In genomic region chr15:100901296-100901695, GRCh38 we compare ENCODE assay signal across 23 cellular contexts. TPM values are rescaled to one million over a fixed set of nuclear protein-coding genes. Genes with fewer than 3 reads are reported as not detected.
A peak's percentile ranks its signal among the peaks of the same experiment; 100 is the strongest.
DNase-seq lines count a peak whose midpoint lies in the region; ATAC-seq, FAIRE-seq and TF ChIP-seq lines count a peak whose summit lies in the region.
"Had no signal": no experiment of that assay in that cellular context is flagged by ENCODE, and none has a peak within 500 bp of the region (broad histone marks: within the 10 kb centered on the region; RNA-seq: fewer than 3 reads in every experiment).

No MANE protein-coding gene starts in this region.

- FAIRE-seq in HepG2 (lab: Jason Lieb, UNC) = no peak
- FAIRE-seq: bronchial epithelial cell, frontal cortex, GM12891 had no signal

- H3K27me3 ChIP-seq in A673 (replicated peaks; ENCODE audit: insufficient read depth, low read depth, low read length, poor library complexity) (no peaks in the 10 kb centered on the region), lower lobe of right lung (ENCODE audit: low read depth) (peaks cover 7% of the 10 kb centered on the region), rectal smooth muscle tissue (ENCODE audit: control insufficient read depth, insufficient read depth, low read length) (no peaks in the 10 kb centered on the region), HepG2 (ENCODE audit: control insufficient read depth in 1 of 2, insufficient read depth in 2 of 2, low read length in 2 of 2) (peaks cover 4 to 86% of the 10 kb centered on the region in 2 experiments; a peak in 4 of 5 replicates)
- H3K27me3 ChIP-seq: adrenal gland had no signal

- H3K4me3 Mint-ChIP-seq in T-helper 17 cell = no peak overlapping the region
- H3K4me3 Mint-ChIP-seq: activated CD4-positive, alpha-beta memory T cell treated with anti-CD3 and anti-CD28 coated beads for 36 hours; CD14-positive monocyte; mesothelial cell of epicardium had no signal

- H4K20me1 ChIP-seq in HepG2 (ENCODE audit: insufficient read depth, low read length) = no peaks in the 10 kb centered on the region

- DNase-seq in A673 (ENCODE audit: low spot score) (no peak), lower lobe of right lung (no peak), HepG2 (ENCODE audit: low spot score) (no peak), DMS153 treated with DMSO at 0.1 percent for 48 hours (lab: John Stamatoyannopoulos, UW; ENCODE audit: unreplicated experiment) (no peak), T-helper 17 cell (no peak)
- DNase-seq: activated CD4-positive, alpha-beta memory T cell treated with anti-CD3 and anti-CD28 coated beads for 36 hours; activated gamma-delta T cell; activated T-cell treated with anti-CD3 and anti-CD28 coated beads for 4 hours; adrenal gland; DMS53; GOT3; MM.1S; NCI-H82; PC-9 had no signal

- no peaks in the 10 kb centered on the region for H3K79me2 ChIP-seq in HepG2 (ENCODE audit: insufficient read depth, low read length)

- TF ChIP-seq EP300 in HepG2 (IDR thresholded peaks at IDR 0.05; ENCODE audit: low read depth in 2 of 2, low read length in 2 of 2) = no peak
- no peak for TF ChIP-seq EP300 in HepG2 (CRISPR knock-in tag; IDR thresholded peaks at IDR 0.05; ENCODE audit: borderline replicate concordance)

- no peak overlapping the region for H3K27ac Mint-ChIP-seq in T-helper 17 cell
- H3K27ac Mint-ChIP-seq: activated CD4-positive, alpha-beta memory T cell treated with anti-CD3 and anti-CD28 coated beads for 36 hours had no signal

- H3K4me1 ChIP-seq in A673 (ENCODE audit: insufficient read depth, low read length, poor library complexity, severe bottlenecking) (peaks cover 38% of the 10 kb centered on the region), lower lobe of right lung (peaks cover 22% of the 10 kb centered on the region), rectal smooth muscle tissue (ENCODE audit: control insufficient read depth, insufficient read depth, low read length) (peaks cover 17% of the 10 kb centered on the region), HepG2 (ENCODE audit: insufficient read depth, low read length) (peaks cover 11% of the 10 kb centered on the region)

- H2AFZ ChIP-seq in HepG2 (ENCODE audit: low read length) = no peak overlapping the region
- H2AFZ ChIP-seq: PC-9 had no signal

- H3K9me3 ChIP-seq in A673 (ENCODE audit: low read depth, low read length, poor library complexity, severe bottlenecking) (no peaks in the 10 kb centered on the region), lower lobe of right lung (no peaks in the 10 kb centered on the region), HepG2 (ENCODE audit: low read length) (no peaks in the 10 kb centered on the region), T-helper 17 cell (ENCODE audit: control insufficient read depth, low read length, poor library complexity, severe bottlenecking) (no peaks in the 10 kb centered on the region)
- H3K9me3 ChIP-seq: adrenal gland had no signal

- ATAC-seq in lower lobe of right lung (no peak), HepG2 (no peak), T-helper 17 cell (no peak), HG03521 (IDR thresholded peaks at IDR 0.05; ENCODE audit: unreplicated experiment) (no peak)

- H3K27me3 Mint-ChIP-seq in T-helper 17 cell = peaks cover 53% of the 10 kb centered on the region

- H3K4me1 Mint-ChIP-seq in T-helper 17 cell = peaks cover 2% of the 10 kb centered on the region

- 72% methylated on average over 3 of the region's 3 CpGs for WGBS in HepG2 (ENCODE audit: low lambda C conversion rate)

- H3K36me3 ChIP-seq in A673 (ENCODE audit: insufficient read depth, low read length, poor library complexity, severe bottlenecking) (no peaks in the 10 kb centered on the region), lower lobe of right lung (no peaks in the 10 kb centered on the region), rectal smooth muscle tissue (ENCODE audit: control insufficient read depth, insufficient read depth, low read length) (no peaks in the 10 kb centered on the region), HepG2 (replicated peaks in 1 of 2; ENCODE audit: control insufficient read depth in 1 of 2, insufficient read depth in 2 of 2, low read length in 2 of 2) (no peaks in the 10 kb centered on the region)

- CTCF ChIA-PET in A673 (lab: Charles Lee) = no interaction called here
- CTCF ChIA-PET in HepG2 (lab: Yijun Ruan, JAX; ENCODE audit: low intra/inter-chr PET ratio, low total read pairs) = no interaction called here

- no peak for TF ChIP-seq POLR2A in HepG2 (IDR thresholded peaks at IDR 0.05; ENCODE audit: insufficient read depth in 1 of 2, low read depth in 2 of 2, low read length in 2 of 2)

- H3K9ac ChIP-seq in rectal smooth muscle tissue (ENCODE audit: low read length) (no peak overlapping the region), HepG2 (ENCODE audit: insufficient read depth, low read depth, low read length) (no peak overlapping the region)

- no peak overlapping the region for H3K4me3 ChIP-seq in A673 (ENCODE audit: low read depth, low read length, poor library complexity, severe bottlenecking)
- H3K4me3 ChIP-seq in lower lobe of right lung = no peak overlapping the region
- no peak overlapping the region for H3K4me3 ChIP-seq in rectal smooth muscle tissue (ENCODE audit: low read length)
- H3K4me3 ChIP-seq in HepG2 (replicated peaks in 1 of 3; ENCODE audit: insufficient read depth in 1 of 3, low read depth in 2 of 3, low read length in 3 of 3) = no peak overlapping the region
- H3K4me3 ChIP-seq: PC-9 had no signal

- TF ChIP-seq CTCF in A673 (conservative IDR thresholded peaks at IDR 0.05; ENCODE audit: low read depth, low read length) (no peak), VCaP (conservative IDR thresholded peaks at IDR 0.05) (no peak), lower lobe of right lung (IDR thresholded peaks at IDR 0.05) (no peak), HepG2 (CRISPR knock-in tag; IDR thresholded peaks at IDR 0.05) (no peak)

- H3K36me3 Mint-ChIP-seq in T-helper 17 cell (ENCODE audit: low read depth) = no peaks in the 10 kb centered on the region
- H3K36me3 Mint-ChIP-seq: activated CD4-positive, alpha-beta memory T cell treated with anti-CD3 and anti-CD28 coated beads for 36 hours; CD14-positive monocyte; mesothelial cell of epicardium had no signal

- POLR2A ChIA-PET in A673 (lab: Charles Lee; ENCODE audit: low non-redundant PET) (no interaction called here), HepG2 (lab: Yijun Ruan, JAX) (no interaction called here)

- in situ Hi-C loops in HepG2 (cut with HindIII; ENCODE audit: extremely low pct_ligation_motif_present, low pct_unique_long_range_greater_than_20kb) = loop anchor here (25.0 kb wide), 1 partner anchor 361 kb away; the partner anchor contains the start of gene CHSY1

- no TSS peak for BruUV-seq in A673 (replicated peaks; lab: Mats Ljungman, UMichigan)
- no TSS peak for BruUV-seq in HepG2 (replicated peaks; lab: Mats Ljungman, UMichigan)

- TF ChIP-seq RAD21 in HepG2 (CRISPR knock-in tag; IDR thresholded peaks at IDR 0.05) = no peak

- no peak overlapping the region for H3K4me2 ChIP-seq in HepG2 (ENCODE audit: low read depth, low read length)
- H3K4me2 ChIP-seq: PC-9 had no signal

- H3K27ac ChIP-seq in A673 (ENCODE audit: low read depth, low read length, poor library complexity, severe bottlenecking) = peak overlapping the region; percentile 83
- peak overlapping the region; percentile 98 for H3K27ac ChIP-seq in VCaP
- peak overlapping the region; percentile 77 for H3K27ac ChIP-seq in lower lobe of right lung
- peak overlapping the region; percentile 90 for H3K27ac ChIP-seq in rectal smooth muscle tissue (ENCODE audit: low read depth, low read length)
- H3K27ac ChIP-seq in HepG2 (ENCODE audit: extremely low read length, insufficient read depth, low read length) = no peak overlapping the region
- H3K27ac ChIP-seq: PC-9 had no signal

- intact Hi-C loops in A673 (cut with micrococcal nuclease; ENCODE audit: unreplicated experiment) = no loop called here
- intact Hi-C loops in lower lobe of right lung (cut with DNase I) = no loop called here
- intact Hi-C loops in HepG2 (cut with micrococcal nuclease; ENCODE audit: unreplicated experiment) = no loop called here

RNA-seq across cellular contexts. Expression of gene LRRK1, which starts 17.9 kb away (rescaled TPM):
- 7.7 TPM in 2 replicates for total RNA-seq in A673 (2021)
- total RNA-seq in lower lobe of right lung = 24.3 TPM
- 0.07 and 0.13 TPM in 2 replicates for total RNA-seq in HepG2 (2016; rRNA removed; fragmentation: Illumina TruSeq; extraction: Trizol)
- total RNA-seq in HepG2 (2016; cell fraction: cytosol; rRNA removed; fragmentation: Illumina TruSeq; extraction: Trizol; ENCODE audit: low read depth) = 0.26 and 0.30 TPM in 2 replicates
- total RNA-seq in HepG2 (2016; cell fraction: insoluble cytoplasmic fraction; rRNA removed; fragmentation: Illumina TruSeq; extraction: Trizol) = 0.09 and 0.12 TPM in 2 replicates
- total RNA-seq in HepG2 (2016; cell fraction: membrane; rRNA removed; fragmentation: Illumina TruSeq; extraction: Trizol) = 0.31 and 0.37 TPM in 2 replicates
- 0.22 and 0.28 TPM in 2 replicates for total RNA-seq in HepG2 (2016; cell fraction: nucleus; rRNA removed; fragmentation: Illumina TruSeq; extraction: Trizol)
- polyA plus RNA-seq in HepG2 (2011; rRNA removed) = 0.71 and 1.2 TPM in 2 replicates
- polyA plus RNA-seq in HepG2 (2011; cell fraction: cytosol; rRNA removed) = 0.46 and 0.68 TPM in 2 replicates
- polyA plus RNA-seq in HepG2 (2011; cell fraction: nucleus; rRNA removed) = 1.00 and 1.5 TPM in 2 replicates
- polyA plus RNA-seq in HepG2 (2012) = 0.38 and 0.51 TPM in 2 replicates
- 0.01 TPM in 1 of 2 replicates, not detected in the other for polyA plus RNA-seq in HepG2 (2016; cell fraction: cytosol; fragmentation: Illumina TruSeq; extraction: Trizol; ENCODE audit: low read depth)
- not detected in 2 replicates for polyA plus RNA-seq in HepG2 (2016; cell fraction: insoluble cytoplasmic fraction; fragmentation: Illumina TruSeq; extraction: Trizol; ENCODE audit: low read depth)
- polyA plus RNA-seq in HepG2 (2016; cell fraction: membrane; fragmentation: Illumina TruSeq; extraction: Trizol; ENCODE audit: low read depth) = 0.02 TPM in 1 of 2 replicates, not detected in the other
- 0.04 TPM in 1 of 2 replicates, not detected in the other for polyA plus RNA-seq in HepG2 (2016; cell fraction: nucleus; fragmentation: Illumina TruSeq; extraction: Trizol; ENCODE audit: insufficient read depth, low read depth)
- polyA minus RNA-seq in HepG2 (2011; rRNA and poly(A)+ RNA removed; ENCODE audit: low replicate concordance) = 2.8 and 25.2 TPM in 2 replicates
- polyA minus RNA-seq in HepG2 (2011; cell fraction: cytosol; rRNA and poly(A)+ RNA removed) = 0.89 and 1.2 TPM in 2 replicates
- polyA minus RNA-seq in HepG2 (2011; cell fraction: nucleus; rRNA and poly(A)+ RNA removed) = 0.75 and 2.2 TPM in 2 replicates
- total RNA-seq in T-helper 17 cell = 1 to 10 TPM; 1.5 to 2.1 TPM

RNA-seq across cellular contexts. Expression of gene ALDH1A3, which starts 21.7 kb away (rescaled TPM):
- total RNA-seq in A673 (2021) (0.19 and 0.50 TPM in 2 replicates), lower lobe of right lung (9.7 TPM), HepG2 (2016; rRNA removed; fragmentation: Illumina TruSeq; extraction: Trizol) (not detected in 2 replicates), T-helper 17 cell (not detected)
- total RNA-seq in HepG2 (2016; cell fraction: cytosol; rRNA removed; fragmentation: Illumina TruSeq; extraction: Trizol; ENCODE audit: low read depth) = not detected in 2 replicates
- not detected in 2 replicates for total RNA-seq in HepG2 (2016; cell fraction: insoluble cytoplasmic fraction; rRNA removed; fragmentation: Illumina TruSeq; extraction: Trizol)
- total RNA-seq in HepG2 (2016; cell fraction: membrane; rRNA removed; fragmentation: Illumina TruSeq; extraction: Trizol) = not detected in 2 replicates
- not detected in 2 replicates for total RNA-seq in HepG2 (2016; cell fraction: nucleus; rRNA removed; fragmentation: Illumina TruSeq; extraction: Trizol)
- polyA plus RNA-seq in HepG2 (2011; rRNA removed) = 0.03 TPM in 1 of 2 replicates, not detected in the other
- not detected in 2 replicates for polyA plus RNA-seq in HepG2 (2011; cell fraction: cytosol; rRNA removed)
- polyA plus RNA-seq in HepG2 (2011; cell fraction: nucleus; rRNA removed) = not detected in 2 replicates
- polyA plus RNA-seq in HepG2 (2012) = not detected in 2 replicates
- polyA plus RNA-seq in HepG2 (2016; cell fraction: cytosol; fragmentation: Illumina TruSeq; extraction: Trizol; ENCODE audit: low read depth) = not detected in 2 replicates
- not detected in 2 replicates for polyA plus RNA-seq in HepG2 (2016; cell fraction: insoluble cytoplasmic fraction; fragmentation: Illumina TruSeq; extraction: Trizol; ENCODE audit: low read depth)
- not detected in 2 replicates for polyA plus RNA-seq in HepG2 (2016; cell fraction: membrane; fragmentation: Illumina TruSeq; extraction: Trizol; ENCODE audit: low read depth)
- polyA plus RNA-seq in HepG2 (2016; cell fraction: nucleus; fragmentation: Illumina TruSeq; extraction: Trizol; ENCODE audit: insufficient read depth, low read depth) = not detected in 2 replicates
- 3.3 TPM in 1 of 2 replicates, not detected in the other for polyA minus RNA-seq in HepG2 (2011; rRNA and poly(A)+ RNA removed; ENCODE audit: low replicate concordance)
- not detected in 2 replicates for polyA minus RNA-seq in HepG2 (2011; cell fraction: cytosol; rRNA and poly(A)+ RNA removed)
- not detected in 2 replicates for polyA minus RNA-seq in HepG2 (2011; cell fraction: nucleus; rRNA and poly(A)+ RNA removed)
- total RNA-seq: activated CD4-positive, alpha-beta memory T cell treated with anti-CD3 and anti-CD28 coated beads for 36 hours; mesothelial cell of epicardium; T-helper 2 cell treated with Interferon-gamma antibody and Interleukin-4, amounts not matched to agents 100 ng/mL and 5 ng/mL, for 36 hours had no signal
- polyA plus RNA-seq: CD14-positive monocyte had no signal
